Comparison of ENCODE assay signal across 1 cellular context in genomic region chr2:106140913-106141312, GRCh38.
TF ChIP-seq lines count a peak whose summit lies in the region.

No MANE protein-coding gene starts in this region.

TF ChIP-seq in GM12878, 131 proteins besides CTCF, POLR2A, EP300 and RAD21 (continued from another document):
- TF ChIP-seq, protein P1, sequence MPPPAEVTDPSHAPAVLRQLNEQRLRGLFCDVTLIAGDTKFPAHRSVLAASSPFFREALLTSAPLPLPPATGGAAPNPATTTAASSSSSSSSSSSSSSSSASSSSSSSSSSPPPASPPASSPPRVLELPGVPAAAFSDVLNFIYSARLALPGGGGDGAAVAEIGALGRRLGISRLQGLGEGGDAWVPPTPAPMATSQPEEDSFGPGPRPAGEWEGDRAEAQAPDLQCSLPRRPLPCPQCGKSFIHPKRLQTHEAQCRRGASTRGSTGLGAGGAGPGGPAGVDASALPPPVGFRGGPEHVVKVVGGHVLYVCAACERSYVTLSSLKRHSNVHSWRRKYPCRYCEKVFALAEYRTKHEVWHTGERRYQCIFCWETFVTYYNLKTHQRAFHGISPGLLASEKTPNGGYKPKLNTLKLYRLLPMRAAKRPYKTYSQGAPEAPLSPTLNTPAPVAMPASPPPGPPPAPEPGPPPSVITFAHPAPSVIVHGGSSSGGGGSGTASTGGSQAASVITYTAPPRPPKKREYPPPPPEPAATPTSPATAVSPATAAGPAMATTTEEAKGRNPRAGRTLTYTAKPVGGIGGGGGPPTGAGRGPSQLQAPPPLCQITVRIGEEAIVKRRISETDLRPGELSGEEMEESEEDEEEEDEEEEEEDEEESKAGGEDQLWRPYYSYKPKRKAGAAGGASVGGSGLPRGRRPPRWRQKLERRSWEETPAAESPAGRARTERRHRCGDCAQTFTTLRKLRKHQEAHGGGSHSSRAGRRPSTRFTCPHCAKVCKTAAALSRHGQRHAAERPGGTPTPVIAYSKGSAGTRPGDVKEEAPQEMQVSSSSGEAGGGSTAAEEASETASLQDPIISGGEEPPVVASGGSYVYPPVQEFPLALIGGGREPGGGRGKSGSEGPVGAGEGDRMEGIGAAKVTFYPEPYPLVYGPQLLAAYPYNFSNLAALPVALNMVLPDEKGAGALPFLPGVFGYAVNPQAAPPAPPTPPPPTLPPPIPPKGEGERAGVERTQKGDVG (CRISPR knock-in tag; IDR thresholded peaks at IDR 0.05) = no peak
- TF ChIP-seq JUNB (IDR thresholded peaks at IDR 0.05) (peak; percentile 43; the same call in 1 of the 2 replicates), BRCA1 (IDR thresholded peaks at IDR 0.05; ENCODE audit: low read depth, low read length) (no peak), ZBTB11 (CRISPR knock-in tag; IDR thresholded peaks at IDR 0.05) (no peak), YBX1 (IDR thresholded peaks at IDR 0.05) (no peak), EED (IDR thresholded peaks at IDR 0.05; ENCODE audit: low read depth) (peak; percentile 69), CREB1 (IDR thresholded peaks at IDR 0.05; ENCODE audit: low read depth) (0 out of 2 replicates have a peak, but pooled peaks have one; percentile 27), LARP7 (IDR thresholded peaks at IDR 0.05) (no peak), ATF2 (IDR thresholded peaks at IDR 0.05; ENCODE audit: low read length) (no peak), NFIC (IDR thresholded peaks at IDR 0.05; ENCODE audit: low read depth, low read length) (peak; percentile 50; the same call in 1 of the 2 replicates), CEBPB (IDR thresholded peaks at IDR 0.05; ENCODE audit: borderline replicate concordance in 1 of 2, low read depth in 2 of 2, low read length in 2 of 2) (peak in 1 of 2 experiments; percentile 77; a peak in 1 of 4 replicates), SPI1 (IDR thresholded peaks at IDR 0.05; ENCODE audit: borderline replicate concordance, insufficient read depth, low read depth, low read length) (no peak), CREM (IDR thresholded peaks at IDR 0.05; ENCODE audit: low read depth) (0 out of 2 replicates have a peak, but pooled peaks have one; percentile 34), RUNX3 (IDR thresholded peaks at IDR 0.05; ENCODE audit: low read length) (peak; percentile 71), CHD2 (IDR thresholded peaks at IDR 0.05; ENCODE audit: borderline replicate concordance, low read depth, low read length) (no peak), MTA3 (IDR thresholded peaks at IDR 0.05; ENCODE audit: borderline replicate concordance, low read length) (no peak)
- TF ChIP-seq, protein P2, sequence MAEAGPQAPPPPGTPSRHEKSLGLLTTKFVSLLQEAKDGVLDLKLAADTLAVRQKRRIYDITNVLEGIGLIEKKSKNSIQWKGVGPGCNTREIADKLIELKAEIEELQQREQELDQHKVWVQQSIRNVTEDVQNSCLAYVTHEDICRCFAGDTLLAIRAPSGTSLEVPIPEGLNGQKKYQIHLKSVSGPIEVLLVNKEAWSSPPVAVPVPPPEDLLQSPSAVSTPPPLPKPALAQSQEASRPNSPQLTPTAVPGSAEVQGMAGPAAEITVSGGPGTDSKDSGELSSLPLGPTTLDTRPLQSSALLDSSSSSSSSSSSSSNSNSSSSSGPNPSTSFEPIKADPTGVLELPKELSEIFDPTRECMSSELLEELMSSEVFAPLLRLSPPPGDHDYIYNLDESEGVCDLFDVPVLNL (IDR thresholded peaks at IDR 0.05; ENCODE audit: low read depth, low read length) = no peak
- TF ChIP-seq, protein P3, sequence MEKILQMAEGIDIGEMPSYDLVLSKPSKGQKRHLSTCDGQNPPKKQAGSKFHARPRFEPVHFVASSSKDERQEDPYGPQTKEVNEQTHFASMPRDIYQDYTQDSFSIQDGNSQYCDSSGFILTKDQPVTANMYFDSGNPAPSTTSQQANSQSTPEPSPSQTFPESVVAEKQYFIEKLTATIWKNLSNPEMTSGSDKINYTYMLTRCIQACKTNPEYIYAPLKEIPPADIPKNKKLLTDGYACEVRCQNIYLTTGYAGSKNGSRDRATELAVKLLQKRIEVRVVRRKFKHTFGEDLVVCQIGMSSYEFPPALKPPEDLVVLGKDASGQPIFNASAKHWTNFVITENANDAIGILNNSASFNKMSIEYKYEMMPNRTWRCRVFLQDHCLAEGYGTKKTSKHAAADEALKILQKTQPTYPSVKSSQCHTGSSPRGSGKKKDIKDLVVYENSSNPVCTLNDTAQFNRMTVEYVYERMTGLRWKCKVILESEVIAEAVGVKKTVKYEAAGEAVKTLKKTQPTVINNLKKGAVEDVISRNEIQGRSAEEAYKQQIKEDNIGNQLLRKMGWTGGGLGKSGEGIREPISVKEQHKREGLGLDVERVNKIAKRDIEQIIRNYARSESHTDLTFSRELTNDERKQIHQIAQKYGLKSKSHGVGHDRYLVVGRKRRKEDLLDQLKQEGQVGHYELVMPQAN (conservative IDR thresholded peaks at IDR 0.05) = no peak
TF ChIP-seq in GM12878: peak in this region for 7.
